15 cellular contexts compared by ENCODE assay signal in the genomic region with DNA sequence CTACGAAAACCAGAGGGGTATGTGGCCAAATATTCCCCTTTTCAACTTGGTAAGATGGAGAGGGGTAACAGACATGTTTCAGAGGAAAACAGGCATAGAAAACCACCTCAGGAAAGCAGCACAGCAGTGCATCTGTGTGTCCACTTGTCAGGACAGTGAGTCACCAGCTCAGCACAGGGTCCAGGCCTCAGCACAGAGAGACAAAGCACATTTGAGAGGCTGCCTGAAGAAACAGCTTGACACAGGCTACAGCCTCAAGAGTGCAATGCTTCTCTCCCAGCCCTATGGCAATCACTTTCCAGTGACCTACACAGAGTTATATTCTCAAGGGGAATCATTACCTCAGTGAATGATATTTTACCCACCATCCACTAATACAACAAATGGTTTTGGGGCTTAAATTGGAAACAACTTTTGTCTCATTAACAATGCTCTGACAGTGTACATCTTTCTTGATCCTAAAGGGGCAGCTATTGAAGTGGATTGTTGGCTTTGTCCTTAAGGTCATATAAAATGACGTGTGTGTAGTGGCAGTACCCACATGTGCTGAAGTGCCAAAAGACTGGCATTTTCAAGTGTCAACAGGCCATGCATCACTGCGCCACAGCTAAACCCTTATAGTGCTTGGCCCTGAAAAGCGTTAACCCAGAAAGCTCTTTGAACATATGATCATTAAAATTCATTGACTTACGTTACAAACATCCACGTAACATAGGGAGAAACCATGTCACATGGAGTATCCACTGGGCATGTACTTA.
DNase-seq lines count a peak whose midpoint lies in the region; ATAC-seq and TF ChIP-seq lines count a peak whose summit lies in the region.
"Had no signal": no experiment of that assay in that cellular context is flagged by ENCODE, and none has a peak within 500 bp of the region (broad histone marks: within the 10 kb centered on the region; RNA-seq: fewer than 3 reads in every experiment).

No MANE protein-coding gene starts in this region.

- in situ Hi-C loops in astrocyte of the spinal cord (cut with HindIII; ENCODE audit: low sequenced_read_pairs), result no loop called here

- no peak for DNase-seq in activated T-cell treated with anti-CD3 and anti-CD28 coated beads, Interleukin-2, amount 50 U/mL, for 24 hours
- DNase-seq in activated T-cell treated with anti-CD3 and anti-CD28 coated beads for 4 hours (no peak), astrocyte of the spinal cord (ENCODE audit: low read depth, low spot score) (peak; percentile 32), islet precursor cell (peak; percentile 72), putamen (ENCODE audit: low spot score) (peak; percentile 24), LoVo (ENCODE audit: low spot score) (no peak)
- DNase-seq: DMS 273 treated with DMSO at 0.1 percent for 48 hours, H7, MV-4-11, NCI-H510A treated with DMSO at 0.1 percent for 48 hours, SHP77 had no signal

- H3K27ac Mint-ChIP-seq in activated T-cell treated with anti-CD3 and anti-CD28 coated beads, Interleukin-2, amount 50 U/mL, for 24 hours, result peak overlapping the region; percentile 88

- peaks cover 20% of the 10 kb centered on the region for H3K9me3 Mint-ChIP-seq in activated T-cell treated with anti-CD3 and anti-CD28 coated beads, Interleukin-2, amount 50 U/mL, for 24 hours

- peaks cover 55% of the 10 kb centered on the region for H3K4me1 Mint-ChIP-seq in activated T-cell treated with anti-CD3 and anti-CD28 coated beads, Interleukin-2, amount 50 U/mL, for 24 hours (ENCODE audit: low read depth)
- H3K4me1 Mint-ChIP-seq: neural crest cell had no signal

- H3K36me3 Mint-ChIP-seq in activated T-cell treated with anti-CD3 and anti-CD28 coated beads, Interleukin-2, amount 50 U/mL, for 24 hours (ENCODE audit: low read depth), result peaks cover 99% of the 10 kb centered on the region

- H3K4me3 Mint-ChIP-seq in activated T-cell treated with anti-CD3 and anti-CD28 coated beads, Interleukin-2, amount 50 U/mL, for 24 hours, result no peak overlapping the region
- H3K4me3 Mint-ChIP-seq: neural crest cell had no signal

- H3K27me3 Mint-ChIP-seq in activated T-cell treated with anti-CD3 and anti-CD28 coated beads, Interleukin-2, amount 50 U/mL, for 24 hours, result no peaks in the 10 kb centered on the region

- no peak for TF ChIP-seq CTCF in astrocyte of the spinal cord (IDR thresholded peaks at IDR 0.05; ENCODE audit: low read depth, low read length)

- no peak overlapping the region for H3K4me3 ChIP-seq in astrocyte of the spinal cord (ENCODE audit: low read depth, low read length)
- H3K4me3 ChIP-seq: breast epithelium had no signal

- ATAC-seq in GM19351 (IDR thresholded peaks at IDR 0.05; ENCODE audit: unreplicated experiment), result no peak
- ATAC-seq in HG03354 (IDR thresholded peaks at IDR 0.05; ENCODE audit: poor library complexity, severe bottlenecking, unreplicated experiment), result no peak

Comparison
In these comparisons a context has a peak if more than half of its experiments do, and no peak if none do; other contexts are left out.
1. DNase-seq: peak in astrocyte of the spinal cord (single experiment), islet precursor cell (single experiment) and putamen (single experiment); none in activated T-cell treated with anti-CD3 and anti-CD28 coated beads, Interleukin-2, amount 50 U/mL, for 24 hours (single experiment), activated T-cell treated with anti-CD3 and anti-CD28 coated beads for 4 hours (single experiment) and LoVo (single experiment).